Comparison of ENCODE assay signal across 2 cellular contexts in genomic region chr4:139782926-139783542, GRCh38.
TF ChIP-seq lines count a peak whose summit lies in the region.

No MANE protein-coding gene starts in this region.

TF ChIP-seq in SK-N-SH, 30 proteins besides CTCF, POLR2A, EP300 and RAD21 (continued from another document):
- TF ChIP-seq ZBTB33 (IDR thresholded peaks at IDR 0.05; ENCODE audit: borderline replicate concordance, low read depth) (no peak), NRF1 (IDR thresholded peaks at IDR 0.05; ENCODE audit: low read depth, low read length) (no peak)

TF ChIP-seq in SK-N-SH treated with all-trans-retinoic acid at 6 μM for 48 hours, 23 proteins besides CTCF, POLR2A, EP300 and RAD21 (continued from another document):
- TF ChIP-seq TSHZ2 (CRISPR knock-in tag; IDR thresholded peaks at IDR 0.05) (no peak), ZNF8 (CRISPR knock-in tag; IDR thresholded peaks at IDR 0.05) (no peak), ZNF565 (CRISPR knock-in tag; conservative IDR thresholded peaks at IDR 0.05; ENCODE audit: low read depth) (no peak), ZNF70 (CRISPR knock-in tag; IDR thresholded peaks at IDR 0.05) (no peak)
